Comparison of ENCODE assay signal across 8 cellular contexts in the genomic region with DNA sequence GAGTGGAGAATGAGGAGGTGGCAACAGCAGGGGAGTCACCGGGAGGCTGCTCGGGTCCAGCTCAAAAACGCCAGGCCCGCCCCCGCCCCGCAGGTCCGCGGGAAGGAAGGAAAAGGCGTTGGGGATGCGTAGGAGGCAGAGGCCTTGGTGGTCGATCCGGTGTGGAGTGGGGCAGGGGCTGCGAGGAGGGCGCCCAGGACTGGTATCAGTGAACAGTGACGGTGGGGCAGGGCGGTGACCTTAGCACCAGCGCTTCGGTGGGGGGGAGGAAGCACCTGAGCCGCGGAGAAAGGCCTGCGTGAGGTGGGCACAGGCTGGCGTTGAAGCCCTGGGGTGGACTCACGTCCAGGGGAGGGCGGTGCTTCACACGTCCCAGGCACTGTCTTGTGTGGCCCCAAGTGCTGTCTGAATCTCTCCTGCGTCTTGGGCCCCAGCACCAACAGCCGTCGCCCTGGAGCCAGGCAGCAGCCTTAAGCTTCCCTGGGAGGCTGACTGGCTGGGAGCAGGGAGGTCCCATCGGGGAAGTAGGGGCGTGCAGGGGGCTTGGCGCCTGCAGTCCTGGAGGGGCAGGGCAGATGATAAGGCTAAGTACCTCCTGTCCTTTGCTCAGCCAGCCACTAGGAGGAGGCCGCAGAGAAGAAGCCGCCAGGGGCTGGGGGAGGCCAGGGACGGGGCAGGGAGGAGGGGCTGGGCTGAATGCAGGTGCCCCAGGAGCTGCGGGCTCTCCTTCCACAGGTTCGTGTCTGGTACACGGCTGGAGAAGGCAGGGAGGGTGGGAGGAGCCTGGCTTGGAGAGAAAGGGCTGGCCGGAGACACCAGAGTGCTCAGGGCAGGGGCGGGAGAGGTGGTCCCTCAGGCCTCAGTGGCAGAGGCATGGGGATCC. TPM values are rescaled to one million over a fixed set of nuclear protein-coding genes. Genes with fewer than 3 reads are reported as not detected.
DNase-seq lines count a peak whose midpoint lies in the region; ATAC-seq and TF ChIP-seq lines count a peak whose summit lies in the region.

No MANE protein-coding gene starts in this region.

- H3K4me1 Mint-ChIP-seq in WTC11, result peaks cover 11% of the 10 kb centered on the region; the same call in 1 of the 2 replicates
- peaks cover 24% of the 10 kb centered on the region for H3K4me1 Mint-ChIP-seq in dendritic cell treated with granulocyte-macrophage colony-stimulating factor and Interleukin-4, amounts not matched to agents 40 ng/mL and 50 ng/mL, for 4 days (ENCODE audit: low read depth)

- POLR2A ChIA-PET in WTC11 (lab: Charles Lee), result interaction anchor here (0.5 to 1.9 kb wide), 3 partner anchors 17 to 59 kb away, joined by 4 to 7 read pairs (median 6); no protein-coding TSS in a partner anchor

- intact Hi-C loops in dendritic cell treated with granulocyte-macrophage colony-stimulating factor and Interleukin-4, amounts not matched to agents 40 ng/mL and 50 ng/mL, for 4 days (cut with micrococcal nuclease), result loop anchor here (5.0 kb wide), 1 partner anchor 40 kb away; no protein-coding TSS in a partner anchor

- DNase-seq in NCI-H1930 (lab: John Stamatoyannopoulos, UW) (peak; percentile 35 to 41), WTC11 (ENCODE audit: low spot score) (peak; percentile 93), lung microvascular endothelial cell (ENCODE audit: low read depth in 2 of 2) (peak; percentile 53 to 56)
- peak in 5 of 6 experiments; percentile 38 to 58 (median 54) for DNase-seq in stimulated activated naive CD4-positive, alpha-beta T cell (lab: John Stamatoyannopoulos, UW)

- ATAC-seq in WTC11 (peak; percentile 89), HG03521 (IDR thresholded peaks at IDR 0.05; ENCODE audit: unreplicated experiment) (no peak), GM21423 (IDR thresholded peaks at IDR 0.05; ENCODE audit: unreplicated experiment) (no peak)

- peaks cover 34% of the 10 kb centered on the region for H3K27me3 Mint-ChIP-seq in WTC11 (ENCODE audit: low read depth)
- H3K27me3 Mint-ChIP-seq in dendritic cell treated with granulocyte-macrophage colony-stimulating factor and Interleukin-4, amounts not matched to agents 40 ng/mL and 50 ng/mL, for 4 days, result peaks cover 53% of the 10 kb centered on the region

- CTCF ChIA-PET in WTC11 (lab: Charles Lee), result interaction anchor here (0.5 to 4.0 kb wide), 50 partner anchors 13 to 1897 kb away, joined by 3 to 164 read pairs (median 6); partner anchors contain the start of genes CEP170B, SIVA1 and ZBTB42

- peak; percentile 57 for TF ChIP-seq CTCF in GM12874 (IDR thresholded peaks at IDR 0.05; ENCODE audit: insufficient read depth, low read depth, low read length)
- TF ChIP-seq CTCF in WTC11 (IDR thresholded peaks at IDR 0.05), result no peak; the same call in 1 of the 2 replicates

- H3K36me3 Mint-ChIP-seq in WTC11, result no peaks in the 10 kb centered on the region; the same call in 1 of the 2 replicates
- H3K36me3 Mint-ChIP-seq in dendritic cell treated with granulocyte-macrophage colony-stimulating factor and Interleukin-4, amounts not matched to agents 40 ng/mL and 50 ng/mL, for 4 days (ENCODE audit: low read depth), result no peaks in the 10 kb centered on the region

- H3K4me3 Mint-ChIP-seq in WTC11, result peak overlapping the region; percentile 80
- H3K4me3 Mint-ChIP-seq in dendritic cell treated with granulocyte-macrophage colony-stimulating factor and Interleukin-4, amounts not matched to agents 40 ng/mL and 50 ng/mL, for 4 days, result peak overlapping the region; percentile 63

- peaks cover 18% of the 10 kb centered on the region for H3K9me3 Mint-ChIP-seq in WTC11
- peaks cover 13% of the 10 kb centered on the region for H3K9me3 Mint-ChIP-seq in dendritic cell treated with granulocyte-macrophage colony-stimulating factor and Interleukin-4, amounts not matched to agents 40 ng/mL and 50 ng/mL, for 4 days

- no peak overlapping the region for H3K27ac Mint-ChIP-seq in WTC11
- no peak overlapping the region for H3K27ac Mint-ChIP-seq in dendritic cell treated with granulocyte-macrophage colony-stimulating factor and Interleukin-4, amounts not matched to agents 40 ng/mL and 50 ng/mL, for 4 days

TF ChIP-seq in WTC11, 78 proteins besides CTCF, POLR2A, EP300 and RAD21:
- TF ChIP-seq NR3C1 (CRISPR knock-in tag; conservative IDR thresholded peaks at IDR 0.05; ENCODE audit: low read depth) (0 out of 2 replicates have a peak, but pooled peaks have one; percentile 6), SP1 (CRISPR knock-in tag; conservative IDR thresholded peaks at IDR 0.05) (peak; percentile 63), GTF2I (CRISPR knock-in tag; conservative IDR thresholded peaks at IDR 0.05) (no peak), ZBTB21 (CRISPR knock-in tag; IDR thresholded peaks at IDR 0.05; ENCODE audit: borderline replicate concordance) (0 out of 2 replicates have a peak, but pooled peaks have one; percentile 16), FOXP1 (CRISPR knock-in tag; IDR thresholded peaks at IDR 0.05; ENCODE audit: borderline replicate concordance) (peak; percentile 82; the same call in 1 of the 2 replicates), TEAD1 (CRISPR knock-in tag; IDR thresholded peaks at IDR 0.05) (no peak)
- TF ChIP-seq, protein P1, sequence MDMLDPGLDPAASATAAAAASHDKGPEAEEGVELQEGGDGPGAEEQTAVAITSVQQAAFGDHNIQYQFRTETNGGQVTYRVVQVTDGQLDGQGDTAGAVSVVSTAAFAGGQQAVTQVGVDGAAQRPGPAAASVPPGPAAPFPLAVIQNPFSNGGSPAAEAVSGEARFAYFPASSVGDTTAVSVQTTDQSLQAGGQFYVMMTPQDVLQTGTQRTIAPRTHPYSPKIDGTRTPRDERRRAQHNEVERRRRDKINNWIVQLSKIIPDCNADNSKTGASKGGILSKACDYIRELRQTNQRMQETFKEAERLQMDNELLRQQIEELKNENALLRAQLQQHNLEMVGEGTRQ (CRISPR knock-in tag; IDR thresholded peaks at IDR 0.05), result peak; percentile 18; the same call in 1 of the 2 replicates
- TF ChIP-seq, protein P2, sequence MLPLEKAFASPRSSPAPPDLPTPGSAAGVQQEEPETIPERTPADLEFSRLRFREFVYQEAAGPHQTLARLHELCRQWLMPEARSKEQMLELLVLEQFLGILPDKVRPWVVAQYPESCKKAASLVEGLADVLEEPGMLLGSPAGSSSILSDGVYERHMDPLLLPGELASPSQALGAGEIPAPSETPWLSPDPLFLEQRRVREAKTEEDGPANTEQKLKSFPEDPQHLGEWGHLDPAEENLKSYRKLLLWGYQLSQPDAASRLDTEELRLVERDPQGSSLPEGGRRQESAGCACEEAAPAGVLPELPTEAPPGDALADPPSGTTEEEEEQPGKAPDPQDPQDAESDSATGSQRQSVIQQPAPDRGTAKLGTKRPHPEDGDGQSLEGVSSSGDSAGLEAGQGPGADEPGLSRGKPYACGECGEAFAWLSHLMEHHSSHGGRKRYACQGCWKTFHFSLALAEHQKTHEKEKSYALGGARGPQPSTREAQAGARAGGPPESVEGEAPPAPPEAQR (CRISPR knock-in tag; IDR thresholded peaks at IDR 0.05), result no peak

RNA-seq across cellular contexts. Expression of gene ZBTB42, which starts 26.5 kb away (rescaled TPM):
- total RNA-seq in WTC11 (2021) (5.4 to 6.4 TPM (median 5.5 TPM) in 3 replicates), lung microvascular endothelial cell (2.6 and 4.4 TPM in 2 replicates)

RNA-seq across cellular contexts. Expression of gene AKT1, which starts 31.9 kb away (rescaled TPM):
- total RNA-seq in WTC11 (2021), result 105 to 121 TPM (median 106 TPM) in 3 replicates
- 107 and 129 TPM in 2 replicates for total RNA-seq in lung microvascular endothelial cell

RNA-seq across cellular contexts. Expression of gene CEP170B, which starts 37.7 kb away (rescaled TPM):
- total RNA-seq in WTC11 (2021), result 33.6 to 47.0 TPM (median 33.8 TPM) in 3 replicates
- total RNA-seq in lung microvascular endothelial cell, result 2.8 and 5.0 TPM in 2 replicates

Comparison
In these comparisons a context has a peak if more than half of its experiments do, and no peak if none do; other contexts are left out.
1. DNase-seq: peak in every context shown above with its lines; median percentile 93 in WTC11; 54 in lung microvascular endothelial cell; 54 in stimulated activated naive CD4-positive, alpha-beta T cell; 38 in NCI-H1930.